3 cellular contexts compared by ENCODE assay signal in the genomic region with DNA sequence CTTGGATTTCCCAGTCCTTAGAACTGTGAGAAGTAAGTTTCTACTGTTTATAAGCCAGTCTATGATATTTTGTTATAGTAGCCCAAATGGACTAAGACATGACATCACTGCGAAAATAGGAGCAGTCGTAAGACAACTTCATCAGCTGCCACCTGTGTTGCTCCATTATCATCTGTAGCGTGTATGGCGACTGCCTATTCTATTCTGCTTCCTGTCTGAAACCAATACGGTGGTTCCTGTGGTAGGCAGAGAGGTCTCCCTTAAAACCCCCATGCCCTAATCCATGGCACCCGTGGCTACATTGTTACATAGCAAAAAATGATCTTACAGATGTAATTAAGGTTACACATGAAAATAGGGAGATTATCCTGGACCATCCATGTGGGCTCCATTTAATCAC.
TF ChIP-seq lines count a peak whose summit lies in the region.

No MANE protein-coding gene starts in this region.

TF ChIP-seq in A549, 52 proteins besides CTCF, POLR2A, EP300 and RAD21:
- TF ChIP-seq NFE2L2 (conservative IDR thresholded peaks at IDR 0.05; ENCODE audit: low read length) = no peak
- TF ChIP-seq TFCP2L1 (CRISPR knock-in tag; IDR thresholded peaks at IDR 0.05) = no peak
- no peak for TF ChIP-seq FOSL2 (IDR thresholded peaks at IDR 0.05)
- no peak for TF ChIP-seq FOSL2 (CRISPR knock-in tag; IDR thresholded peaks at IDR 0.05)
- no peak for TF ChIP-seq SMC3 (IDR thresholded peaks at IDR 0.05)
- TF ChIP-seq ZSCAN20 (CRISPR knock-in tag; IDR thresholded peaks at IDR 0.05) = no peak
- no peak for TF ChIP-seq SREBF2 (IDR thresholded peaks at IDR 0.05)
- TF ChIP-seq, protein P1, sequence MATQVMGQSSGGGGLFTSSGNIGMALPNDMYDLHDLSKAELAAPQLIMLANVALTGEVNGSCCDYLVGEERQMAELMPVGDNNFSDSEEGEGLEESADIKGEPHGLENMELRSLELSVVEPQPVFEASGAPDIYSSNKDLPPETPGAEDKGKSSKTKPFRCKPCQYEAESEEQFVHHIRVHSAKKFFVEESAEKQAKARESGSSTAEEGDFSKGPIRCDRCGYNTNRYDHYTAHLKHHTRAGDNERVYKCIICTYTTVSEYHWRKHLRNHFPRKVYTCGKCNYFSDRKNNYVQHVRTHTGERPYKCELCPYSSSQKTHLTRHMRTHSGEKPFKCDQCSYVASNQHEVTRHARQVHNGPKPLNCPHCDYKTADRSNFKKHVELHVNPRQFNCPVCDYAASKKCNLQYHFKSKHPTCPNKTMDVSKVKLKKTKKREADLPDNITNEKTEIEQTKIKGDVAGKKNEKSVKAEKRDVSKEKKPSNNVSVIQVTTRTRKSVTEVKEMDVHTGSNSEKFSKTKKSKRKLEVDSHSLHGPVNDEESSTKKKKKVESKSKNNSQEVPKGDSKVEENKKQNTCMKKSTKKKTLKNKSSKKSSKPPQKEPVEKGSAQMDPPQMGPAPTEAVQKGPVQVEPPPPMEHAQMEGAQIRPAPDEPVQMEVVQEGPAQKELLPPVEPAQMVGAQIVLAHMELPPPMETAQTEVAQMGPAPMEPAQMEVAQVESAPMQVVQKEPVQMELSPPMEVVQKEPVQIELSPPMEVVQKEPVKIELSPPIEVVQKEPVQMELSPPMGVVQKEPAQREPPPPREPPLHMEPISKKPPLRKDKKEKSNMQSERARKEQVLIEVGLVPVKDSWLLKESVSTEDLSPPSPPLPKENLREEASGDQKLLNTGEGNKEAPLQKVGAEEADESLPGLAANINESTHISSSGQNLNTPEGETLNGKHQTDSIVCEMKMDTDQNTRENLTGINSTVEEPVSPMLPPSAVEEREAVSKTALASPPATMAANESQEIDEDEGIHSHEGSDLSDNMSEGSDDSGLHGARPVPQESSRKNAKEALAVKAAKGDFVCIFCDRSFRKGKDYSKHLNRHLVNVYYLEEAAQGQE (IDR thresholded peaks at IDR 0.05) = no peak
- TF ChIP-seq EHF (CRISPR knock-in tag; IDR thresholded peaks at IDR 0.05) = no peak
- no peak for TF ChIP-seq RCOR1 (IDR thresholded peaks at IDR 0.05; ENCODE audit: low read depth, low read length)
- TF ChIP-seq FOSB (CRISPR knock-in tag; IDR thresholded peaks at IDR 0.05) = no peak
- TF ChIP-seq, protein P2, sequence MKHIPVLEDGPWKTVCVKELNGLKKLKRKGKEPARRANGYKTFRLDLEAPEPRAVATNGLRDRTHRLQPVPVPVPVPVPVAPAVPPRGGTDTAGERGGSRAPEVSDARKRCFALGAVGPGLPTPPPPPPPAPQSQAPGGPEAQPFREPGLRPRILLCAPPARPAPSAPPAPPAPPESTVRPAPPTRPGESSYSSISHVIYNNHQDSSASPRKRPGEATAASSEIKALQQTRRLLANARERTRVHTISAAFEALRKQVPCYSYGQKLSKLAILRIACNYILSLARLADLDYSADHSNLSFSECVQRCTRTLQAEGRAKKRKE (CRISPR knock-in tag; IDR thresholded peaks at IDR 0.05; ENCODE audit: low read depth) = no peak
- TF ChIP-seq ESRRA (IDR thresholded peaks at IDR 0.05; ENCODE audit: borderline replicate concordance, low read length) = no peak
- no peak for TF ChIP-seq CBX8 (IDR thresholded peaks at IDR 0.05)

TF ChIP-seq in IMR-90, 13 proteins besides CTCF, POLR2A, EP300 and RAD21:
- TF ChIP-seq CHD1 (IDR thresholded peaks at IDR 0.05; ENCODE audit: low read depth, low read length) (no peak), FOS (IDR thresholded peaks at IDR 0.05; ENCODE audit: low read depth, low read length) (no peak), MAFK (IDR thresholded peaks at IDR 0.05; ENCODE audit: low read depth, low read length) (no peak), CEBPB (IDR thresholded peaks at IDR 0.05; ENCODE audit: low read depth, low read length) (no peak), RFX5 (IDR thresholded peaks at IDR 0.05; ENCODE audit: low read depth, low read length) (no peak), BHLHE40 (IDR thresholded peaks at IDR 0.05; ENCODE audit: low read depth, low read length) (no peak)
- TF ChIP-seq, protein P3, sequence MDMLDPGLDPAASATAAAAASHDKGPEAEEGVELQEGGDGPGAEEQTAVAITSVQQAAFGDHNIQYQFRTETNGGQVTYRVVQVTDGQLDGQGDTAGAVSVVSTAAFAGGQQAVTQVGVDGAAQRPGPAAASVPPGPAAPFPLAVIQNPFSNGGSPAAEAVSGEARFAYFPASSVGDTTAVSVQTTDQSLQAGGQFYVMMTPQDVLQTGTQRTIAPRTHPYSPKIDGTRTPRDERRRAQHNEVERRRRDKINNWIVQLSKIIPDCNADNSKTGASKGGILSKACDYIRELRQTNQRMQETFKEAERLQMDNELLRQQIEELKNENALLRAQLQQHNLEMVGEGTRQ (IDR thresholded peaks at IDR 0.05; ENCODE audit: low read depth, low read length) = no peak

TF ChIP-seq in GM12878, 131 proteins besides CTCF, POLR2A, EP300 and RAD21:
- TF ChIP-seq, protein P4, sequence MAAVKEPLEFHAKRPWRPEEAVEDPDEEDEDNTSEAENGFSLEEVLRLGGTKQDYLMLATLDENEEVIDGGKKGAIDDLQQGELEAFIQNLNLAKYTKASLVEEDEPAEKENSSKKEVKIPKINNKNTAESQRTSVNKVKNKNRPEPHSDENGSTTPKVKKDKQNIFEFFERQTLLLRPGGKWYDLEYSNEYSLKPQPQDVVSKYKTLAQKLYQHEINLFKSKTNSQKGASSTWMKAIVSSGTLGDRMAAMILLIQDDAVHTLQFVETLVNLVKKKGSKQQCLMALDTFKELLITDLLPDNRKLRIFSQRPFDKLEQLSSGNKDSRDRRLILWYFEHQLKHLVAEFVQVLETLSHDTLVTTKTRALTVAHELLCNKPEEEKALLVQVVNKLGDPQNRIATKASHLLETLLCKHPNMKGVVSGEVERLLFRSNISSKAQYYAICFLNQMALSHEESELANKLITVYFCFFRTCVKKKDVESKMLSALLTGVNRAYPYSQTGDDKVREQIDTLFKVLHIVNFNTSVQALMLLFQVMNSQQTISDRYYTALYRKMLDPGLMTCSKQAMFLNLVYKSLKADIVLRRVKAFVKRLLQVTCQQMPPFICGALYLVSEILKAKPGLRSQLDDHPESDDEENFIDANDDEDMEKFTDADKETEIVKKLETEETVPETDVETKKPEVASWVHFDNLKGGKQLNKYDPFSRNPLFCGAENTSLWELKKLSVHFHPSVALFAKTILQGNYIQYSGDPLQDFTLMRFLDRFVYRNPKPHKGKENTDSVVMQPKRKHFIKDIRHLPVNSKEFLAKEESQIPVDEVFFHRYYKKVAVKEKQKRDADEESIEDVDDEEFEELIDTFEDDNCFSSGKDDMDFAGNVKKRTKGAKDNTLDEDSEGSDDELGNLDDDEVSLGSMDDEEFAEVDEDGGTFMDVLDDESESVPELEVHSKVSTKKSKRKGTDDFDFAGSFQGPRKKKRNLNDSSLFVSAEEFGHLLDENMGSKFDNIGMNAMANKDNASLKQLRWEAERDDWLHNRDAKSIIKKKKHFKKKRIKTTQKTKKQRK (IDR thresholded peaks at IDR 0.05; ENCODE audit: low read depth, low read length) = no peak
- TF ChIP-seq POU2F2 (IDR thresholded peaks at IDR 0.05; ENCODE audit: borderline replicate concordance, low read depth, low read length) = no peak
- TF ChIP-seq FOS (IDR thresholded peaks at IDR 0.05; ENCODE audit: borderline replicate concordance, extremely low read depth, insufficient read length) = no peak
- TF ChIP-seq ZNF217 (IDR thresholded peaks at IDR 0.05) = no peak
- TF ChIP-seq, protein P5, sequence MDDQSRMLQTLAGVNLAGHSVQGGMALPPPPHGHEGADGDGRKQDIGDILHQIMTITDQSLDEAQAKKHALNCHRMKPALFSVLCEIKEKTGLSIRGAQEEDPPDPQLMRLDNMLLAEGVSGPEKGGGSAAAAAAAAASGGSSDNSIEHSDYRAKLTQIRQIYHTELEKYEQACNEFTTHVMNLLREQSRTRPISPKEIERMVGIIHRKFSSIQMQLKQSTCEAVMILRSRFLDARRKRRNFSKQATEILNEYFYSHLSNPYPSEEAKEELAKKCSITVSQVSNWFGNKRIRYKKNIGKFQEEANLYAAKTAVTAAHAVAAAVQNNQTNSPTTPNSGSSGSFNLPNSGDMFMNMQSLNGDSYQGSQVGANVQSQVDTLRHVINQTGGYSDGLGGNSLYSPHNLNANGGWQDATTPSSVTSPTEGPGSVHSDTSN (IDR thresholded peaks at IDR 0.05; ENCODE audit: insufficient replicate concordance, low read depth, low read length) = no peak
- no peak for TF ChIP-seq FOXK2 (IDR thresholded peaks at IDR 0.05)
- TF ChIP-seq IRF4 (IDR thresholded peaks at IDR 0.05; ENCODE audit: low read depth, low read length) = no peak
- no peak for TF ChIP-seq RB1 (IDR thresholded peaks at IDR 0.05; ENCODE audit: borderline replicate concordance)
- TF ChIP-seq PAX8 (IDR thresholded peaks at IDR 0.05) = no peak
- TF ChIP-seq, protein P6, sequence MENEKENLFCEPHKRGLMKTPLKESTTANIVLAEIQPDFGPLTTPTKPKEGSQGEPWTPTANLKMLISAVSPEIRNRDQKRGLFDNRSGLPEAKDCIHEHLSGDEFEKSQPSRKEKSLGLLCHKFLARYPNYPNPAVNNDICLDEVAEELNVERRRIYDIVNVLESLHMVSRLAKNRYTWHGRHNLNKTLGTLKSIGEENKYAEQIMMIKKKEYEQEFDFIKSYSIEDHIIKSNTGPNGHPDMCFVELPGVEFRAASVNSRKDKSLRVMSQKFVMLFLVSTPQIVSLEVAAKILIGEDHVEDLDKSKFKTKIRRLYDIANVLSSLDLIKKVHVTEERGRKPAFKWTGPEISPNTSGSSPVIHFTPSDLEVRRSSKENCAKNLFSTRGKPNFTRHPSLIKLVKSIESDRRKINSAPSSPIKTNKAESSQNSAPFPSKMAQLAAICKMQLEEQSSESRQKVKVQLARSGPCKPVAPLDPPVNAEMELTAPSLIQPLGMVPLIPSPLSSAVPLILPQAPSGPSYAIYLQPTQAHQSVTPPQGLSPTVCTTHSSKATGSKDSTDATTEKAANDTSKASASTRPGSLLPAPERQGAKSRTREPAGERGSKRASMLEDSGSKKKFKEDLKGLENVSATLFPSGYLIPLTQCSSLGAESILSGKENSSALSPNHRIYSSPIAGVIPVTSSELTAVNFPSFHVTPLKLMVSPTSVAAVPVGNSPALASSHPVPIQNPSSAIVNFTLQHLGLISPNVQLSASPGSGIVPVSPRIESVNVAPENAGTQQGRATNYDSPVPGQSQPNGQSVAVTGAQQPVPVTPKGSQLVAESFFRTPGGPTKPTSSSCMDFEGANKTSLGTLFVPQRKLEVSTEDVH (IDR thresholded peaks at IDR 0.05; ENCODE audit: low read depth, partially characterized antibody) = no peak
- TF ChIP-seq, protein P7, sequence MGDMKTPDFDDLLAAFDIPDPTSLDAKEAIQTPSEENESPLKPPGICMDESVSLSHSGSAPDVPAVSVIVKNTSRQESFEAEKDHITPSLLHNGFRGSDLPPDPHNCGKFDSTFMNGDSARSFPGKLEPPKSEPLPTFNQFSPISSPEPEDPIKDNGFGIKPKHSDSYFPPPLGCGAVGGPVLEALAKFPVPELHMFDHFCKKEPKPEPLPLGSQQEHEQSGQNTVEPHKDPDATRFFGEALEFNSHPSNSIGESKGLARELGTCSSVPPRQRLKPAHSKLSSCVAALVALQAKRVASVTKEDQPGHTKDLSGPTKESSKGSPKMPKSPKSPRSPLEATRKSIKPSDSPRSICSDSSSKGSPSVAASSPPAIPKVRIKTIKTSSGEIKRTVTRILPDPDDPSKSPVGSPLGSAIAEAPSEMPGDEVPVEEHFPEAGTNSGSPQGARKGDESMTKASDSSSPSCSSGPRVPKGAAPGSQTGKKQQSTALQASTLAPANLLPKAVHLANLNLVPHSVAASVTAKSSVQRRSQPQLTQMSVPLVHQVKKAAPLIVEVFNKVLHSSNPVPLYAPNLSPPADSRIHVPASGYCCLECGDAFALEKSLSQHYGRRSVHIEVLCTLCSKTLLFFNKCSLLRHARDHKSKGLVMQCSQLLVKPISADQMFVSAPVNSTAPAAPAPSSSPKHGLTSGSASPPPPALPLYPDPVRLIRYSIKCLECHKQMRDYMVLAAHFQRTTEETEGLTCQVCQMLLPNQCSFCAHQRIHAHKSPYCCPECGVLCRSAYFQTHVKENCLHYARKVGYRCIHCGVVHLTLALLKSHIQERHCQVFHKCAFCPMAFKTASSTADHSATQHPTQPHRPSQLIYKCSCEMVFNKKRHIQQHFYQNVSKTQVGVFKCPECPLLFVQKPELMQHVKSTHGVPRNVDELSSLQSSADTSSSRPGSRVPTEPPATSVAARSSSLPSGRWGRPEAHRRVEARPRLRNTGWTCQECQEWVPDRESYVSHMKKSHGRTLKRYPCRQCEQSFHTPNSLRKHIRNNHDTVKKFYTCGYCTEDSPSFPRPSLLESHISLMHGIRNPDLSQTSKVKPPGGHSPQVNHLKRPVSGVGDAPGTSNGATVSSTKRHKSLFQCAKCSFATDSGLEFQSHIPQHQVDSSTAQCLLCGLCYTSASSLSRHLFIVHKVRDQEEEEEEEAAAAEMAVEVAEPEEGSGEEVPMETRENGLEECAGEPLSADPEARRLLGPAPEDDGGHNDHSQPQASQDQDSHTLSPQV (IDR thresholded peaks at IDR 0.05) = no peak
- TF ChIP-seq, protein P8, sequence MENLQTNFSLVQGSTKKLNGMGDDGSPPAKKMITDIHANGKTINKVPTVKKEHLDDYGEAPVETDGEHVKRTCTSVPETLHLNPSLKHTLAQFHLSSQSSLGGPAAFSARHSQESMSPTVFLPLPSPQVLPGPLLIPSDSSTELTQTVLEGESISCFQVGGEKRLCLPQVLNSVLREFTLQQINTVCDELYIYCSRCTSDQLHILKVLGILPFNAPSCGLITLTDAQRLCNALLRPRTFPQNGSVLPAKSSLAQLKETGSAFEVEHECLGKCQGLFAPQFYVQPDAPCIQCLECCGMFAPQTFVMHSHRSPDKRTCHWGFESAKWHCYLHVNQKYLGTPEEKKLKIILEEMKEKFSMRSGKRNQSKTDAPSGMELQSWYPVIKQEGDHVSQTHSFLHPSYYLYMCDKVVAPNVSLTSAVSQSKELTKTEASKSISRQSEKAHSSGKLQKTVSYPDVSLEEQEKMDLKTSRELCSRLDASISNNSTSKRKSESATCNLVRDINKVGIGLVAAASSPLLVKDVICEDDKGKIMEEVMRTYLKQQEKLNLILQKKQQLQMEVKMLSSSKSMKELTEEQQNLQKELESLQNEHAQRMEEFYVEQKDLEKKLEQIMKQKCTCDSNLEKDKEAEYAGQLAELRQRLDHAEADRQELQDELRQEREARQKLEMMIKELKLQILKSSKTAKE (IDR thresholded peaks at IDR 0.05; ENCODE audit: low read depth, poor library complexity, severe bottlenecking) = no peak
- TF ChIP-seq SRF (IDR thresholded peaks at IDR 0.05; ENCODE audit: low read depth in 2 of 2, low read length in 2 of 2) = no peak
- TF ChIP-seq, protein P9, sequence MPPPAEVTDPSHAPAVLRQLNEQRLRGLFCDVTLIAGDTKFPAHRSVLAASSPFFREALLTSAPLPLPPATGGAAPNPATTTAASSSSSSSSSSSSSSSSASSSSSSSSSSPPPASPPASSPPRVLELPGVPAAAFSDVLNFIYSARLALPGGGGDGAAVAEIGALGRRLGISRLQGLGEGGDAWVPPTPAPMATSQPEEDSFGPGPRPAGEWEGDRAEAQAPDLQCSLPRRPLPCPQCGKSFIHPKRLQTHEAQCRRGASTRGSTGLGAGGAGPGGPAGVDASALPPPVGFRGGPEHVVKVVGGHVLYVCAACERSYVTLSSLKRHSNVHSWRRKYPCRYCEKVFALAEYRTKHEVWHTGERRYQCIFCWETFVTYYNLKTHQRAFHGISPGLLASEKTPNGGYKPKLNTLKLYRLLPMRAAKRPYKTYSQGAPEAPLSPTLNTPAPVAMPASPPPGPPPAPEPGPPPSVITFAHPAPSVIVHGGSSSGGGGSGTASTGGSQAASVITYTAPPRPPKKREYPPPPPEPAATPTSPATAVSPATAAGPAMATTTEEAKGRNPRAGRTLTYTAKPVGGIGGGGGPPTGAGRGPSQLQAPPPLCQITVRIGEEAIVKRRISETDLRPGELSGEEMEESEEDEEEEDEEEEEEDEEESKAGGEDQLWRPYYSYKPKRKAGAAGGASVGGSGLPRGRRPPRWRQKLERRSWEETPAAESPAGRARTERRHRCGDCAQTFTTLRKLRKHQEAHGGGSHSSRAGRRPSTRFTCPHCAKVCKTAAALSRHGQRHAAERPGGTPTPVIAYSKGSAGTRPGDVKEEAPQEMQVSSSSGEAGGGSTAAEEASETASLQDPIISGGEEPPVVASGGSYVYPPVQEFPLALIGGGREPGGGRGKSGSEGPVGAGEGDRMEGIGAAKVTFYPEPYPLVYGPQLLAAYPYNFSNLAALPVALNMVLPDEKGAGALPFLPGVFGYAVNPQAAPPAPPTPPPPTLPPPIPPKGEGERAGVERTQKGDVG (CRISPR knock-in tag; IDR thresholded peaks at IDR 0.05) = no peak
- no peak for TF ChIP-seq ZNF622 (IDR thresholded peaks at IDR 0.05)
